8 cellular contexts compared by ENCODE assay signal in the genomic region with DNA sequence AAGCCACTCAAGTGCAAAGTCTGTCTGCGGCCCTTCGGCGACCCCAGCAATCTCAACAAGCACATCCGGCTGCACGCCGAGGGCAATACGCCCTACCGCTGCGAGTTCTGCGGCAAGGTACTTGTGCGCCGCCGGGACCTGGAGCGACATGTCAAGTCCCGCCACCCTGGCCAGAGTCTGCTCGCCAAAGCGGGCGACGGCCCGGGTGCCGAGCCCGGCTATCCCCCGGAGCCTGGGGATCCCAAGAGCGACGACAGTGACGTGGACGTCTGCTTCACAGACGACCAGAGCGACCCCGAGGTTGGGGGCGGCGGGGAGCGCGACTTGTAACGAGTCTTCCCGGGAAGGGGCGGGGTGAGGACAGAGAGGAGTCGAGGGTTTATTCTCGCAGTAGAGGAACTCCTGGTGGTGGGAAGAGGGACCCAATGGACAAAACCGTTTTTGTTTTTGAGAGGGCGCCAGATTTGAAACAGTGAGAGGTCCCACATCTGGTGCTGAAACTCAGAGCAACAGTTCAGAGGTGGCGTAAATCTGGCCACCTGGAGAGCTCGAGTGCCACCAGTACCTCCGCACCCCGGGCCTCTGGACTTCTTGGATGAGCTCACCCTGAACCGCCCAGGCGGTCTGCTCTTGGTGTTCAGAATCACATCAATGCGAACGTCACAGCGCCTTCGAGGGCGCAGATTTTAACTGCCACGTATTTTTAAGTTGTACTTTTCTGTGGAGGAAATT. TPM values are rescaled to one million over a fixed set of nuclear protein-coding genes. Genes with fewer than 3 reads are reported as not detected.
DNase-seq lines count a peak whose midpoint lies in the region; ATAC-seq lines count a peak whose summit lies in the region.

No MANE protein-coding gene starts in this region.

- H3K4me3 ChIP-seq in ACC112 (ENCODE audit: low read depth, low read length) (0 out of 2 replicates have a peak overlapping the region, but pooled peaks have one; percentile 51), thymus (ENCODE audit: low read length) (peak overlapping the region; percentile 54)

- CTCF ChIA-PET in activated CD4-positive, alpha-beta memory T cell treated with anti-CD3 and anti-CD28 coated beads, Interleukin-2, amount 10 ng/mL, durations not matched to agents 7 days and 5 days (lab: Charles Lee), result interaction anchor here (2.1 kb wide), 1 partner anchor 26 kb away, joined by 6 read pairs; no protein-coding TSS in a partner anchor

- POLR2A ChIA-PET in activated CD4-positive, alpha-beta memory T cell treated with anti-CD3 and anti-CD28 coated beads, Interleukin-2, amount 10 ng/mL, durations not matched to agents 7 days and 5 days (lab: Charles Lee), result interaction anchor here (0.7 to 1.5 kb wide), 2 partner anchors 11 to 46 kb away, joined by 3 read pairs; partner anchors contain the start of gene CCNC

- H3K79me2 ChIP-seq in ACC112 (ENCODE audit: control insufficient read depth, insufficient read depth, low read length, unreplicated experiment), result no peaks in the 10 kb centered on the region

- H3K9me3 Mint-ChIP-seq in activated CD4-positive, alpha-beta memory T cell treated with anti-CD3 and anti-CD28 coated beads, Interleukin-2, amount 10 ng/mL, durations not matched to agents 7 days and 5 days, result peaks cover 2% of the 10 kb centered on the region

- DNase-seq in HuH-7.5 (ENCODE audit: low spot score) (peak; percentile 58), left colon (peak in 1 of 2 donors; percentile 26)
- DNase-seq in activated CD4-positive, alpha-beta memory T cell treated with anti-CD3 and anti-CD28 coated beads, Interleukin-2, amount 10 ng/mL, durations not matched to agents 7 days and 5 days, result no peak

- no peak overlapping the region for H2AFZ ChIP-seq in ACC112 (ENCODE audit: low read length, unreplicated experiment)

- H3K27ac ChIP-seq in ACC112 (ENCODE audit: low read depth, low read length) (no peak overlapping the region), thymus (ENCODE audit: low read depth) (no peak overlapping the region)

- H3K4me1 ChIP-seq in ACC112 (ENCODE audit: control insufficient read depth, insufficient read depth, low read length, unreplicated experiment) (no peaks in the 10 kb centered on the region), thymus (ENCODE audit: control insufficient read depth, insufficient read depth, low read length) (peaks cover 10% of the 10 kb centered on the region)

- peaks cover 32% of the 10 kb centered on the region for H3K4me1 Mint-ChIP-seq in activated CD4-positive, alpha-beta memory T cell treated with anti-CD3 and anti-CD28 coated beads, Interleukin-2, amount 10 ng/mL, durations not matched to agents 7 days and 5 days

- peaks cover 7% of the 10 kb centered on the region for H3K9me3 ChIP-seq in thymus (ENCODE audit: control insufficient read depth)

- WGBS in thymus, result 5% methylated on average over 53 of the region's 53 CpGs

- intact Hi-C loops in left colon (cut with DNase I, micrococcal nuclease), result no loop called here

- ATAC-seq in GM18909 (IDR thresholded peaks at IDR 0.05; ENCODE audit: poor library complexity, unreplicated experiment) (peak; percentile 28), left colon (peak; percentile 47), GM21515 (IDR thresholded peaks at IDR 0.05; ENCODE audit: unreplicated experiment) (no peak), GM18873 (IDR thresholded peaks at IDR 0.05; ENCODE audit: low FRiP score, unreplicated experiment) (no peak)

- no peaks in the 10 kb centered on the region for H3K36me3 Mint-ChIP-seq in activated CD4-positive, alpha-beta memory T cell treated with anti-CD3 and anti-CD28 coated beads, Interleukin-2, amount 10 ng/mL, durations not matched to agents 7 days and 5 days (ENCODE audit: low read depth)

- H3K27me3 ChIP-seq in ACC112 (ENCODE audit: insufficient read depth, low read length) (peaks cover 100% of the 10 kb centered on the region), thymus (ENCODE audit: control insufficient read depth, insufficient read depth) (peaks cover 74% of the 10 kb centered on the region)

- H3K36me3 ChIP-seq in ACC112 (ENCODE audit: insufficient read depth, low read length) (no peaks in the 10 kb centered on the region), thymus (ENCODE audit: control insufficient read depth, insufficient read depth) (no peaks in the 10 kb centered on the region)

- H3K27me3 Mint-ChIP-seq in activated CD4-positive, alpha-beta memory T cell treated with anti-CD3 and anti-CD28 coated beads, Interleukin-2, amount 10 ng/mL, durations not matched to agents 7 days and 5 days, result peaks cover 76% of the 10 kb centered on the region

- peak overlapping the region; percentile 48 for H3K4me3 Mint-ChIP-seq in activated CD4-positive, alpha-beta memory T cell treated with anti-CD3 and anti-CD28 coated beads, Interleukin-2, amount 10 ng/mL, durations not matched to agents 7 days and 5 days

- H3K27ac Mint-ChIP-seq in activated CD4-positive, alpha-beta memory T cell treated with anti-CD3 and anti-CD28 coated beads, Interleukin-2, amount 10 ng/mL, durations not matched to agents 7 days and 5 days, result peak overlapping the region; percentile 47

RNA-seq across cellular contexts. Expression of gene PRDM13, which starts 8.0 kb away (rescaled TPM):
- total RNA-seq in activated CD4-positive, alpha-beta memory T cell treated with anti-CD3 and anti-CD28 coated beads, Interleukin-2, amount 10 ng/mL, durations not matched to agents 7 days and 5 days, result not detected
- total RNA-seq in left colon, result not detected
- polyA plus RNA-seq in thymus, result under 0.01 TPM

RNA-seq across cellular contexts. Expression of gene CCNC, which starts 46.1 kb away (rescaled TPM):
- 10 to 100 TPM; 41.5 to 45.4 TPM for total RNA-seq in activated CD4-positive, alpha-beta memory T cell treated with anti-CD3 and anti-CD28 coated beads, Interleukin-2, amount 10 ng/mL, durations not matched to agents 7 days and 5 days
- total RNA-seq in left colon, result 10 to 100 TPM; 40.9 to 50.0 TPM
- 61.2 TPM for polyA plus RNA-seq in thymus

Comparison
In these comparisons a context has a peak if more than half of its experiments do, and no peak if none do; other contexts are left out.
1. ATAC-seq: peak in GM18909 (single experiment) and left colon (single experiment); none in GM21515 (single experiment) and GM18873 (single experiment).